In genomic region chr1:201137579-201138310, GRCh38 we compare ENCODE assay signal across 12 cellular contexts. TPM values are rescaled to one million over a fixed set of nuclear protein-coding genes. Genes with fewer than 3 reads are reported as not detected.
A peak's percentile ranks its signal among the peaks of the same experiment; 100 is the strongest.
DNase-seq lines count a peak whose midpoint lies in the region; ATAC-seq and TF ChIP-seq lines count a peak whose summit lies in the region.
"Had no signal": no experiment of that assay in that cellular context is flagged by ENCODE, and none has a peak within 500 bp of the region (broad histone marks: within the 10 kb centered on the region; RNA-seq: fewer than 3 reads in every experiment).

No MANE protein-coding gene starts in this region.

- WGBS in adrenal gland, 4 donors = 50 to 62% (median 58%) methylated on average over 6 of the region's 6 CpGs

- H3K9me3 ChIP-seq in adrenal gland (replicated peaks in 1 of 3) = no peaks in the 10 kb centered on the region
- no peaks in the 10 kb centered on the region for H3K9me3 ChIP-seq in naive thymus-derived CD4-positive, alpha-beta T cell (ENCODE audit: control insufficient read depth in 2 of 3, low read length in 3 of 3)

- TF ChIP-seq CTCF in BJ (IDR thresholded peaks at IDR 0.05; ENCODE audit: insufficient read depth, low read depth, low read length) = no peak
- no peak for TF ChIP-seq CTCF in adrenal gland (IDR thresholded peaks at IDR 0.05)

- H3K27ac ChIP-seq in adrenal gland = peak overlapping the region in 3 of 5 donors; percentile 51 to 75 (median 71)
- no peak overlapping the region for H3K27ac ChIP-seq in naive thymus-derived CD4-positive, alpha-beta T cell (ENCODE audit: low read depth, low read length)

- CTCF ChIA-PET in BJ (lab: Yijun Ruan, JAX) = interaction anchor here (0.7 to 2.3 kb wide), 9 partner anchors 10 to 166 kb away, joined by 3 to 12 read pairs (median 4); no protein-coding TSS in a partner anchor
- CTCF ChIA-PET in naive thymus-derived CD4-positive, alpha-beta T cell (lab: Charles Lee) = interaction anchor here (0.5 to 1.1 kb wide), 3 partner anchors 9 to 37 kb away, joined by 3 to 4 read pairs (median 3); no protein-coding TSS in a partner anchor

- H3K36me3 ChIP-seq in BJ (ENCODE audit: control insufficient read depth, insufficient read depth, low read length) (peaks cover 20% of the 10 kb centered on the region), adrenal gland (replicated peaks in 1 of 2) (peaks cover 0 to 39% of the 10 kb centered on the region in 2 donors)
- peaks cover 0 to 76% (median 8%) of the 10 kb centered on the region in 3 experiments for H3K36me3 ChIP-seq in naive thymus-derived CD4-positive, alpha-beta T cell (ENCODE audit: control insufficient read depth in 2 of 3, insufficient read depth in 3 of 3, low read length in 3 of 3)

- intact Hi-C loops in adrenal gland (cut with DNase I) (no loop called here), posterior vena cava (cut with DNase I) (no loop called here)
- intact Hi-C loops in naive thymus-derived CD4-positive, alpha-beta T cell (cut with micrococcal nuclease) = no loop called here

- no peaks in the 10 kb centered on the region for H3K4me1 Mint-ChIP-seq in naive thymus-derived CD4-positive, alpha-beta T cell

- no peaks in the 10 kb centered on the region for H3K27me3 Mint-ChIP-seq in naive thymus-derived CD4-positive, alpha-beta T cell
- H3K27me3 Mint-ChIP-seq: activated naive CD8-positive, alpha-beta T cell; stimulated activated naive CD8-positive, alpha-beta T cell treated with anti-CD3 and anti-CD28 coated beads, Interleukin-15, Interleukin-2, amounts not matched to agents 100 ng/mL and 50 ng/mL, for 24 hours had no signal

- H3K4me3 Mint-ChIP-seq in naive thymus-derived CD4-positive, alpha-beta T cell = no peak overlapping the region
- H3K4me3 Mint-ChIP-seq: activated naive CD8-positive, alpha-beta T cell; stimulated activated naive CD8-positive, alpha-beta T cell treated with anti-CD3 and anti-CD28 coated beads, Interleukin-15, Interleukin-2, amounts not matched to agents 100 ng/mL and 50 ng/mL, for 24 hours had no signal

- peaks cover 12 to 26% of the 10 kb centered on the region in 2 donors for H3K4me1 ChIP-seq in adrenal gland (replicated peaks in 1 of 2)
- H3K4me1 ChIP-seq in naive thymus-derived CD4-positive, alpha-beta T cell (ENCODE audit: control insufficient read depth in 2 of 2, insufficient read depth in 2 of 2, low read length in 2 of 2) = no peaks in the 10 kb centered on the region

- H3K4me3 ChIP-seq in BJ (ENCODE audit: low read depth, low read length) (no peak overlapping the region), adrenal gland (no peak overlapping the region)
- H3K4me3 ChIP-seq in naive thymus-derived CD4-positive, alpha-beta T cell (ENCODE audit: low read length) = no peak overlapping the region

- POLR2A ChIA-PET in BJ (lab: Charles Lee) = interaction anchor here (0.5 kb wide), 1 partner anchor 57 kb away, joined by 5 read pairs; no protein-coding TSS in a partner anchor
- POLR2A ChIA-PET in naive thymus-derived CD4-positive, alpha-beta T cell (lab: Charles Lee) = interaction anchor here (0.9 kb wide), 1 partner anchor 22 kb away, joined by 3 read pairs; no protein-coding TSS in a partner anchor

- H3K27me3 ChIP-seq in BJ (ENCODE audit: control insufficient read depth, insufficient read depth, low read length) (no peaks in the 10 kb centered on the region), adrenal gland (no peaks in the 10 kb centered on the region)
- no peaks in the 10 kb centered on the region for H3K27me3 ChIP-seq in naive thymus-derived CD4-positive, alpha-beta T cell (ENCODE audit: control insufficient read depth in 2 of 2, insufficient read depth in 2 of 2, low read length in 2 of 2)

- H3K36me3 Mint-ChIP-seq in naive thymus-derived CD4-positive, alpha-beta T cell = peaks cover 1 to 50% (median 23%) of the 10 kb centered on the region in 5 donors

- H3K9me3 Mint-ChIP-seq in naive thymus-derived CD4-positive, alpha-beta T cell = peaks cover 0 to 2% (median 0%) of the 10 kb centered on the region in 11 donors
- H3K9me3 Mint-ChIP-seq: stimulated activated naive CD8-positive, alpha-beta T cell treated with anti-CD3 and anti-CD28 coated beads, Interleukin-15, Interleukin-2, amounts not matched to agents 100 ng/mL and 50 ng/mL, for 24 hours had no signal

- ATAC-seq in naive thymus-derived CD4-positive, alpha-beta T cell = no peak

- H3K27ac Mint-ChIP-seq in naive thymus-derived CD4-positive, alpha-beta T cell = no peak overlapping the region
- H3K27ac Mint-ChIP-seq: activated naive CD8-positive, alpha-beta T cell; stimulated activated naive CD8-positive, alpha-beta T cell treated with anti-CD3 and anti-CD28 coated beads, Interleukin-15, Interleukin-2, amounts not matched to agents 100 ng/mL and 50 ng/mL, for 24 hours had no signal

- DNase-seq in BJ (ENCODE audit: low read depth) (peak; percentile 79), adrenal gland (peak; percentile 72 to 87 (median 85)), globus pallidus (ENCODE audit: low spot score) (peak; percentile 69), posterior vena cava (ENCODE audit: low spot score) (peak; percentile 92), 8988T (no peak), NCI-H128 (lab: John Stamatoyannopoulos, UW; ENCODE audit: unreplicated experiment) (no peak)
- DNase-seq in naive thymus-derived CD4-positive, alpha-beta T cell = no peak
- DNase-seq in stimulated activated CD4-positive, alpha-beta T cell treated with anti-CD3 and anti-CD28 coated beads, Interleukin-2, amount 100 ng/mL, for 24 hours = no peak
- DNase-seq: T-helper 2 cell had no signal

- TF ChIP-seq POLR2A in adrenal gland (IDR thresholded peaks at IDR 0.05) = no peak

RNA-seq across cellular contexts. Expression of gene ASCL5, which starts 10.8 kb away (rescaled TPM):
- polyA plus RNA-seq in BJ (2011; rRNA removed) = 0.06 TPM in 1 of 2 replicates, not detected in the other
- polyA minus RNA-seq in BJ (2011; rRNA and poly(A)+ RNA removed) = not detected in 2 replicates
- total RNA-seq in adrenal gland = not detected
- under 1 TPM in 1 of 3 donors, not detected in 2; 0.10 TPM for polyA plus RNA-seq in adrenal gland
- not detected for total RNA-seq in posterior vena cava
- total RNA-seq in naive thymus-derived CD4-positive, alpha-beta T cell = under 1 TPM in 2 of 5 experiments, not detected in 3; 0.27 to 0.56 TPM
- under 1 TPM; 0.08 to 0.15 TPM for polyA plus RNA-seq in naive thymus-derived CD4-positive, alpha-beta T cell
- total RNA-seq: mononuclear cell had no signal

RNA-seq across cellular contexts. Expression of gene TMEM9, which starts 16.5 kb away (rescaled TPM):
- polyA plus RNA-seq in BJ (2011; rRNA removed) (121 and 171 TPM in 2 replicates), adrenal gland (100 to 1,000 TPM in 2 of 3 donors, 10 to 100 TPM in 1; 78.5 to 115 (median 100) TPM)
- polyA minus RNA-seq in BJ (2011; rRNA and poly(A)+ RNA removed) = 64.7 and 85.3 TPM in 2 replicates
- total RNA-seq in adrenal gland (100 to 1,000 TPM in 7 of 8 donors, 10 to 100 TPM in 1; 99.0 to 219 (median 133) TPM), posterior vena cava (10 to 100 TPM; 35.5 to 54.9 TPM)
- total RNA-seq in naive thymus-derived CD4-positive, alpha-beta T cell = 10 to 100 TPM; 15.3 to 24.5 (median 16.7) TPM
- polyA plus RNA-seq in naive thymus-derived CD4-positive, alpha-beta T cell = 10 to 100 TPM; 32.1 to 56.4 TPM

RNA-seq across cellular contexts. Expression of gene CACNA1S, which starts 25.5 kb away (rescaled TPM):
- polyA plus RNA-seq in BJ (2011; rRNA removed) (not detected in 2 replicates), adrenal gland (not detected)
- polyA minus RNA-seq in BJ (2011; rRNA and poly(A)+ RNA removed) = not detected in 2 replicates
- total RNA-seq in adrenal gland (under 1 TPM in 1 of 8 donors, not detected in 7; 0.07 TPM), posterior vena cava (under 1 TPM; 0.05 to 0.14 TPM)
- not detected for total RNA-seq in naive thymus-derived CD4-positive, alpha-beta T cell
- polyA plus RNA-seq in naive thymus-derived CD4-positive, alpha-beta T cell = not detected
- total RNA-seq: mononuclear cell had no signal

RNA-seq across cellular contexts. Expression of gene IGFN1, which starts 52.9 kb away (rescaled TPM):
- polyA plus RNA-seq in BJ (2011; rRNA removed) (not detected in 2 replicates), adrenal gland (1 to 10 TPM in 2 of 3 donors, under 1 TPM in 1; 0.09 to 3.0 (median 2.6) TPM)
- not detected in 2 replicates for polyA minus RNA-seq in BJ (2011; rRNA and poly(A)+ RNA removed)
- total RNA-seq in adrenal gland (1 to 10 TPM in 2 of 8 donors, under 1 TPM in 3, not detected in 3; 0.23 to 1.3 (median 0.26) TPM), posterior vena cava (1 to 10 TPM in 1 of 2 donors, under 1 TPM in 1; 0.90 to 3.4 TPM)
- not detected for total RNA-seq in naive thymus-derived CD4-positive, alpha-beta T cell
- polyA plus RNA-seq in naive thymus-derived CD4-positive, alpha-beta T cell = not detected

Comparison
In these comparisons a context has a peak if more than half of its experiments do, and no peak if none do; other contexts are left out.
1. DNase-seq: peak in BJ (single experiment), adrenal gland (7 of 7), globus pallidus (single experiment) and posterior vena cava (single experiment); none in naive thymus-derived CD4-positive, alpha-beta T cell (0 of 9), stimulated activated CD4-positive, alpha-beta T cell treated with anti-CD3 and anti-CD28 coated beads, Interleukin-2, amount 100 ng/mL, for 24 hours (0 of 2), 8988T (single experiment) and NCI-H128 (single experiment).